In genomic region chr14:60206249-60206670, GRCh38 we compare ENCODE assay signal across 26 cellular contexts.
"Had no signal": no experiment of that assay in that cellular context is flagged by ENCODE, and none has a peak within 500 bp of the region (broad histone marks: within the 10 kb centered on the region; RNA-seq: fewer than 3 reads in every experiment).

No MANE protein-coding gene starts in this region.

- H3K27me3 ChIP-seq: adrenal gland, breast epithelium, left lung, tibial nerve, vagina had no signal

- H3K27ac Mint-ChIP-seq: activated CD4-positive, alpha-beta memory T cell treated with anti-CD3 and anti-CD28 coated beads, Interleukin-2, amount 10 ng/mL, durations not matched to agents 7 days and 5 days; activated naive CD4-positive, alpha-beta T cell treated with anti-CD3 and anti-CD28 coated beads, Interleukin-2, amount 50 U/mL, for 72 hours; T-helper 2 cell treated with Interferon-gamma antibody and Interleukin-4, amounts not matched to agents 5 μg/mL and 100 μg/mL, for 36 hours; WTC11 had no signal

- H3K27ac ChIP-seq: adrenal gland, breast epithelium, coronary artery, left lung, tibial nerve, vagina had no signal

- H3K4me1 ChIP-seq: adrenal gland, vagina had no signal

- H3K9me3 ChIP-seq: adrenal gland, breast epithelium, left lung, tibial nerve, vagina had no signal

- ATAC-seq: left lung, WTC11 had no signal

- H3K4me1 Mint-ChIP-seq: activated CD4-positive, alpha-beta memory T cell treated with anti-CD3 and anti-CD28 coated beads, Interleukin-2, amount 10 ng/mL, durations not matched to agents 7 days and 5 days had no signal

- FAIRE-seq: astrocyte, endometrium, TTC549 had no signal

- H3K4me3 Mint-ChIP-seq: activated CD4-positive, alpha-beta memory T cell treated with anti-CD3 and anti-CD28 coated beads, Interleukin-2, amount 10 ng/mL, durations not matched to agents 7 days and 5 days; neural crest cell; T-helper 2 cell treated with Interferon-gamma antibody and Interleukin-4, amounts not matched to agents 5 μg/mL and 100 μg/mL, for 36 hours; WTC11 had no signal

- H3K4me3 ChIP-seq: adrenal gland, breast epithelium, coronary artery, left lung, tibial nerve, vagina had no signal

- H3K9me3 Mint-ChIP-seq: activated CD4-positive, alpha-beta memory T cell treated with anti-CD3 and anti-CD28 coated beads, Interleukin-2, amount 10 ng/mL, durations not matched to agents 7 days and 5 days had no signal

- H3K36me3 ChIP-seq: adrenal gland, breast epithelium, left lung, tibial nerve, vagina had no signal

- H3K36me3 Mint-ChIP-seq: activated naive CD4-positive, alpha-beta T cell treated with anti-CD3 and anti-CD28 coated beads, Interleukin-2, amount 50 U/mL, for 72 hours had no signal

- DNase-seq: activated CD4-positive, alpha-beta memory T cell treated with anti-CD3 and anti-CD28 coated beads, Interleukin-2, amount 10 ng/mL, durations not matched to agents 7 days and 5 days; activated CD4-positive, alpha-beta T cell treated with anti-CD3 and anti-CD28 coated beads for 4 hours; activated gamma-delta T cell treated with Interleukin-2 at 50 U/mL for 16 hours; adrenal gland; erythroblast; foreskin melanocyte; glutamatergic neuron; hippocampal formation; islet precursor cell; left lung; mammary epithelial cell; retina; stimulated activated CD4-positive, alpha-beta T cell treated with anti-CD3 and anti-CD28 coated beads, Interleukin-1b, Interleukin-23, amount 100 ng/mL, for 48 hours; stimulated activated CD8-positive, alpha-beta memory T cell treated with anti-CD3 and anti-CD28 coated beads, Interleukin-4, amount 100 ng/mL, for 48 hours; stimulated activated naive CD4-positive, alpha-beta T cell treated with Interleukin-2 at 50 U/mL for 16 hours had no signal
